13 cellular contexts compared by ENCODE assay signal in genomic region chr4:10111067-10111801, GRCh38. TPM values are rescaled to one million over a fixed set of nuclear protein-coding genes. Genes with fewer than 3 reads are reported as not detected.
A peak's percentile ranks its signal among the peaks of the same experiment; 100 is the strongest.
DNase-seq lines count a peak whose midpoint lies in the region; ATAC-seq and TF ChIP-seq lines count a peak whose summit lies in the region.
"Had no signal": no experiment of that assay in that cellular context is flagged by ENCODE, and none has a peak within 500 bp of the region (broad histone marks: within the 10 kb centered on the region; RNA-seq: fewer than 3 reads in every experiment).

No MANE protein-coding gene starts in this region.

- no peaks in the 10 kb centered on the region for H3K27me3 ChIP-seq in endodermal cell (ENCODE audit: control insufficient read depth, insufficient read depth, low read length, poor library complexity, severe bottlenecking)
- no peaks in the 10 kb centered on the region for H3K27me3 ChIP-seq in gastrocnemius medialis
- H3K27me3 ChIP-seq: upper lobe of left lung had no signal

- CTCF ChIA-PET in activated CD4-positive, alpha-beta memory T cell treated with anti-CD3 and anti-CD28 coated beads, Interleukin-2, amount 10 ng/mL, durations not matched to agents 7 days and 5 days (lab: Charles Lee) = no interaction called here

- peaks cover 89% of the 10 kb centered on the region for H3K36me3 Mint-ChIP-seq in activated CD4-positive, alpha-beta T cell treated with anti-CD3 and anti-CD28 coated beads, Interleukin-2, amount 10 ng/mL, durations not matched to agents 24 days and 14 days (ENCODE audit: low read depth)
- H3K36me3 Mint-ChIP-seq in activated CD4-positive, alpha-beta memory T cell treated with anti-CD3 and anti-CD28 coated beads, Interleukin-2, amount 10 ng/mL, durations not matched to agents 7 days and 5 days (ENCODE audit: low read depth) = peaks cover 95% of the 10 kb centered on the region
- peaks cover 80% of the 10 kb centered on the region for H3K36me3 Mint-ChIP-seq in endodermal cell (ENCODE audit: low read depth)

- peak overlapping the region; percentile 57 for H3K4me3 Mint-ChIP-seq in activated CD4-positive, alpha-beta T cell treated with anti-CD3 and anti-CD28 coated beads, Interleukin-2, amount 10 ng/mL, durations not matched to agents 24 days and 14 days
- peak overlapping the region; percentile 32 for H3K4me3 Mint-ChIP-seq in activated CD4-positive, alpha-beta memory T cell treated with anti-CD3 and anti-CD28 coated beads, Interleukin-2, amount 10 ng/mL, durations not matched to agents 7 days and 5 days
- H3K4me3 Mint-ChIP-seq in endodermal cell = no peak overlapping the region

- H3K9ac ChIP-seq in endodermal cell (ENCODE audit: extremely low read depth, low read length, poor library complexity, severe bottlenecking) = no peak overlapping the region

- no peak for TF ChIP-seq CTCF in endodermal cell (conservative IDR thresholded peaks at IDR 0.05)
- no peak for TF ChIP-seq CTCF in gastrocnemius medialis (IDR thresholded peaks at IDR 0.05 in 4 of 5, conservative IDR thresholded peaks at IDR 0.05 in 1 of 5)

- H3K4me3 ChIP-seq in endodermal cell (ENCODE audit: low read length) (no peak overlapping the region), gastrocnemius medialis (no peak overlapping the region)
- H3K4me3 ChIP-seq: upper lobe of left lung had no signal

- WGBS in endodermal cell (ENCODE audit: insufficient coverage in 1 of 2, insufficient read length in 1 of 2), 2 experiments = 94 to 97% methylated on average over 9 to 13 of the region's 13 CpGs

- TF ChIP-seq POLR2A in gastrocnemius medialis (IDR thresholded peaks at IDR 0.05) = no peak

- H3K9me3 ChIP-seq in endodermal cell (ENCODE audit: control insufficient read depth, low read length) = no peaks in the 10 kb centered on the region
- no peaks in the 10 kb centered on the region for H3K9me3 ChIP-seq in gastrocnemius medialis
- H3K9me3 ChIP-seq: upper lobe of left lung had no signal

- peak; percentile 55 for DNase-seq in activated CD4-positive, alpha-beta T cell treated with anti-CD3 and anti-CD28 coated beads, Interleukin-2, amount 10 ng/mL, durations not matched to agents 24 days and 14 days
- DNase-seq in activated CD4-positive, alpha-beta T cell treated with anti-CD3 and anti-CD28 coated beads, Interleukin-2, amount 50 U/mL, for 4 hours = no peak
- DNase-seq in activated CD4-positive, alpha-beta memory T cell treated with anti-CD3 and anti-CD28 coated beads, Interleukin-2, amount 10 ng/mL, durations not matched to agents 7 days and 5 days = no peak
- DNase-seq in endodermal cell = peak; percentile 59
- DNase-seq in gastrocnemius medialis = no peak
- no peak for DNase-seq in NCI-H1694 treated with DMSO at 0.1 percent for 48 hours (lab: John Stamatoyannopoulos, UW)
- DNase-seq in DMS153 (lab: John Stamatoyannopoulos, UW) = no peak
- DNase-seq: HCEC 1CT, NCI-H187, SIG-M5, upper lobe of left lung had no signal

- H3K27ac ChIP-seq in endodermal cell (ENCODE audit: low read depth, low read length) (no peak overlapping the region), gastrocnemius medialis (peak overlapping the region; percentile 92 to 99 (median 95))
- H3K27ac ChIP-seq: VCaP had no signal

- intact Hi-C loops in activated CD4-positive, alpha-beta T cell treated with anti-CD3 and anti-CD28 coated beads, Interleukin-2, amount 10 ng/mL, durations not matched to agents 24 days and 14 days (cut with micrococcal nuclease) = no loop called here
- intact Hi-C loops in gastrocnemius medialis (cut with DNase I; ENCODE audit: low total_unique reads) = loop anchor here (10.0 kb wide), 1 partner anchor 96 kb away; no protein-coding TSS in a partner anchor

- H3K9me3 Mint-ChIP-seq in activated CD4-positive, alpha-beta T cell treated with anti-CD3 and anti-CD28 coated beads, Interleukin-2, amount 10 ng/mL, durations not matched to agents 24 days and 14 days = no peaks in the 10 kb centered on the region
- H3K9me3 Mint-ChIP-seq in activated CD4-positive, alpha-beta memory T cell treated with anti-CD3 and anti-CD28 coated beads, Interleukin-2, amount 10 ng/mL, durations not matched to agents 7 days and 5 days = no peaks in the 10 kb centered on the region
- H3K9me3 Mint-ChIP-seq in endodermal cell = no peaks in the 10 kb centered on the region

- POLR2A ChIA-PET in activated CD4-positive, alpha-beta memory T cell treated with anti-CD3 and anti-CD28 coated beads, Interleukin-2, amount 10 ng/mL, durations not matched to agents 7 days and 5 days (lab: Charles Lee) = interaction anchor here (21.9 kb wide), 1 partner anchor 13 kb away, joined by 503 read pairs; no protein-coding TSS in a partner anchor

- H3K27me3 Mint-ChIP-seq in activated CD4-positive, alpha-beta T cell treated with anti-CD3 and anti-CD28 coated beads, Interleukin-2, amount 10 ng/mL, durations not matched to agents 24 days and 14 days = no peaks in the 10 kb centered on the region
- H3K27me3 Mint-ChIP-seq in activated CD4-positive, alpha-beta memory T cell treated with anti-CD3 and anti-CD28 coated beads, Interleukin-2, amount 10 ng/mL, durations not matched to agents 7 days and 5 days = no peaks in the 10 kb centered on the region
- H3K27me3 Mint-ChIP-seq in endodermal cell (ENCODE audit: insufficient read depth) = no peaks in the 10 kb centered on the region

- peaks cover 92% of the 10 kb centered on the region for H3K36me3 ChIP-seq in endodermal cell (ENCODE audit: control insufficient read depth, insufficient read depth, low read length)
- H3K36me3 ChIP-seq in gastrocnemius medialis = peaks cover 0 to 21% of the 10 kb centered on the region in 2 donors

- in situ Hi-C loops in gastrocnemius medialis (cut with MboI; ENCODE audit: low sequenced_read_pairs in 4 of 4) = no loop called here

- peak overlapping the region; percentile 56 for H3K27ac Mint-ChIP-seq in activated CD4-positive, alpha-beta T cell treated with anti-CD3 and anti-CD28 coated beads, Interleukin-2, amount 10 ng/mL, durations not matched to agents 24 days and 14 days
- H3K27ac Mint-ChIP-seq in activated CD4-positive, alpha-beta memory T cell treated with anti-CD3 and anti-CD28 coated beads, Interleukin-2, amount 10 ng/mL, durations not matched to agents 7 days and 5 days = peak overlapping the region; percentile 50
- no peak overlapping the region for H3K27ac Mint-ChIP-seq in endodermal cell

- H3K4me1 Mint-ChIP-seq in activated CD4-positive, alpha-beta T cell treated with anti-CD3 and anti-CD28 coated beads, Interleukin-2, amount 10 ng/mL, durations not matched to agents 24 days and 14 days = peaks cover 83% of the 10 kb centered on the region
- peaks cover 91% of the 10 kb centered on the region for H3K4me1 Mint-ChIP-seq in activated CD4-positive, alpha-beta memory T cell treated with anti-CD3 and anti-CD28 coated beads, Interleukin-2, amount 10 ng/mL, durations not matched to agents 7 days and 5 days
- peaks cover 65% of the 10 kb centered on the region for H3K4me1 Mint-ChIP-seq in endodermal cell

- ATAC-seq in gastrocnemius medialis = no peak
- no peak for ATAC-seq in GM19463 (IDR thresholded peaks at IDR 0.05; ENCODE audit: unreplicated experiment)

- H3K4me1 ChIP-seq in endodermal cell (ENCODE audit: control insufficient read depth, insufficient read depth, low read length) (peaks cover 32% of the 10 kb centered on the region), gastrocnemius medialis (peaks cover 88 to 92% of the 10 kb centered on the region in 2 donors)

RNA-seq across cellular contexts. Expression of gene WDR1, which starts 5.4 kb away (rescaled TPM):
- 369 and 376 TPM in 2 replicates for total RNA-seq in activated CD4-positive, alpha-beta T cell treated with anti-CD3 and anti-CD28 coated beads, Interleukin-2, amount 10 ng/mL, durations not matched to agents 24 days and 14 days
- 100 to 1,000 TPM; 463 to 465 TPM for total RNA-seq in activated CD4-positive, alpha-beta memory T cell treated with anti-CD3 and anti-CD28 coated beads, Interleukin-2, amount 10 ng/mL, durations not matched to agents 7 days and 5 days
- total RNA-seq in endodermal cell = 100 to 1,000 TPM; 222 to 345 TPM
- 127 TPM for polyA plus RNA-seq in endodermal cell (2013, experiment 1 of 2)
- polyA plus RNA-seq in endodermal cell (2013, experiment 2 of 2) = 106 TPM
- 10 to 100 TPM; 57.3 to 84.2 (median 72.7) TPM for total RNA-seq in gastrocnemius medialis

Comparison
In these comparisons a context has a peak if more than half of its experiments do, and no peak if none do; other contexts are left out.
1. DNase-seq: peak in activated CD4-positive, alpha-beta T cell treated with anti-CD3 and anti-CD28 coated beads, Interleukin-2, amount 10 ng/mL, durations not matched to agents 24 days and 14 days (single experiment) and endodermal cell (single experiment); none in activated CD4-positive, alpha-beta T cell treated with anti-CD3 and anti-CD28 coated beads, Interleukin-2, amount 50 U/mL, for 4 hours (0 of 2), activated CD4-positive, alpha-beta memory T cell treated with anti-CD3 and anti-CD28 coated beads, Interleukin-2, amount 10 ng/mL, durations not matched to agents 7 days and 5 days (single experiment), gastrocnemius medialis (0 of 2), NCI-H1694 treated with DMSO at 0.1 percent for 48 hours (single experiment) and DMS153 (single experiment).